In the genomic region with DNA sequence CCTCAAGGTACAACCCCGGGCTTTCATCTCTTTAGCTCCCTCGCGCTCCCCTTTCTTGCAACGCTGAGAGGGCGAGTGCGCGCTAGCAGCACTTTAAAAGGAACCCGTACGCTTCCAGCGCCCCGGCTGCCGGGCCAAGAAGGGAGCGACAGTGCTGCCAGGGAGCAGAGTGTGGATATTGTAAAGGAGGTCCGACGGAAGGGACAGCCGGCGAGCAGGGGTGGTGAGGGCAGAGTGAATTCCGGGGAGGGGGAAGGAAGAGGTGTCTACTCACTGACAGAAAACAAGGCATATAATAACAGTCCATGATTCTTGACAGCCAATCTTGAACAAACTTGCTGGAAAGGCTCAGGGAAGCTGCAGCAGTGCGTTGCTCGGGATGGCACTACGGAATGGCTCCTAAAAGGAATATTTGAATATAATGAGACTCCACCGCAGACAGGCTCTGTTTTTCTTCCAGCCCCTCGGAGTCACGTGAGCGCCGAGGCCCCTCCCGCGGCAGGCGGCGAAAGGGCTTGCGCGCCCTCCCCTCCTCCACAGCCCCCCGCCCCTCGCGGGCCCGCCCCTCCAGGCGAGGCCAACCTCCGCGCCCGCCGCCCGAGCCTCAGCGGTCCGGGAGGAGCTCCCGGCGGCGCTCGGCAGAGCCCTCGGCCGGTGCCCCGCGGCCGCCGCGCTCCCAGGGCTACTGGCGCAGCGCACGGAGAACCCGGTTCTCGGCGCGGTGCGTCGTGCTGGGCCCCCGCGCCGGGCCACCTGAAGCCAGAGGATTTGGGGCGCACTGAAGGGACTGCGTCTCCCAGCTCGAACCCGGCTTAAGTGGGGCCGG, we compare ENCODE assay signal across 1 cellular context.
A peak's percentile ranks its signal among the peaks of the same experiment; 100 is the strongest.
TF ChIP-seq lines count a peak whose summit lies in the region.

No MANE protein-coding gene starts in this region.

TF ChIP-seq in K562, 482 proteins besides CTCF, POLR2A, EP300 and RAD21 (continued from another document):
- TF ChIP-seq, protein P1, sequence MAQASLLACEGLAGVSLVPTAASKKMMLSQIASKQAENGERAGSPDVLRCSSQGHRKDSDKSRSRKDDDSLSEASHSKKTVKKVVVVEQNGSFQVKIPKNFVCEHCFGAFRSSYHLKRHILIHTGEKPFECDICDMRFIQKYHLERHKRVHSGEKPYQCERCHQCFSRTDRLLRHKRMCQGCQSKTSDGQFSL (CRISPR knock-in tag; IDR thresholded peaks at IDR 0.05) = no peak
- TF ChIP-seq, protein P1 (tag; IDR thresholded peaks at IDR 0.05) = no peak
- TF ChIP-seq SRSF9 (IDR thresholded peaks at IDR 0.05; ENCODE audit: borderline replicate concordance, low read depth, low read length) (no peak), MBD2 (IDR thresholded peaks at IDR 0.05; ENCODE audit: borderline replicate concordance, low read depth) (no peak), DACH1 (IDR thresholded peaks at IDR 0.05; ENCODE audit: partially characterized antibody) (no peak)
- TF ChIP-seq, protein P2, sequence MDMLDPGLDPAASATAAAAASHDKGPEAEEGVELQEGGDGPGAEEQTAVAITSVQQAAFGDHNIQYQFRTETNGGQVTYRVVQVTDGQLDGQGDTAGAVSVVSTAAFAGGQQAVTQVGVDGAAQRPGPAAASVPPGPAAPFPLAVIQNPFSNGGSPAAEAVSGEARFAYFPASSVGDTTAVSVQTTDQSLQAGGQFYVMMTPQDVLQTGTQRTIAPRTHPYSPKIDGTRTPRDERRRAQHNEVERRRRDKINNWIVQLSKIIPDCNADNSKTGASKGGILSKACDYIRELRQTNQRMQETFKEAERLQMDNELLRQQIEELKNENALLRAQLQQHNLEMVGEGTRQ (CRISPR knock-in tag; IDR thresholded peaks at IDR 0.05) = peak; percentile 40
- TF ChIP-seq, protein P3, sequence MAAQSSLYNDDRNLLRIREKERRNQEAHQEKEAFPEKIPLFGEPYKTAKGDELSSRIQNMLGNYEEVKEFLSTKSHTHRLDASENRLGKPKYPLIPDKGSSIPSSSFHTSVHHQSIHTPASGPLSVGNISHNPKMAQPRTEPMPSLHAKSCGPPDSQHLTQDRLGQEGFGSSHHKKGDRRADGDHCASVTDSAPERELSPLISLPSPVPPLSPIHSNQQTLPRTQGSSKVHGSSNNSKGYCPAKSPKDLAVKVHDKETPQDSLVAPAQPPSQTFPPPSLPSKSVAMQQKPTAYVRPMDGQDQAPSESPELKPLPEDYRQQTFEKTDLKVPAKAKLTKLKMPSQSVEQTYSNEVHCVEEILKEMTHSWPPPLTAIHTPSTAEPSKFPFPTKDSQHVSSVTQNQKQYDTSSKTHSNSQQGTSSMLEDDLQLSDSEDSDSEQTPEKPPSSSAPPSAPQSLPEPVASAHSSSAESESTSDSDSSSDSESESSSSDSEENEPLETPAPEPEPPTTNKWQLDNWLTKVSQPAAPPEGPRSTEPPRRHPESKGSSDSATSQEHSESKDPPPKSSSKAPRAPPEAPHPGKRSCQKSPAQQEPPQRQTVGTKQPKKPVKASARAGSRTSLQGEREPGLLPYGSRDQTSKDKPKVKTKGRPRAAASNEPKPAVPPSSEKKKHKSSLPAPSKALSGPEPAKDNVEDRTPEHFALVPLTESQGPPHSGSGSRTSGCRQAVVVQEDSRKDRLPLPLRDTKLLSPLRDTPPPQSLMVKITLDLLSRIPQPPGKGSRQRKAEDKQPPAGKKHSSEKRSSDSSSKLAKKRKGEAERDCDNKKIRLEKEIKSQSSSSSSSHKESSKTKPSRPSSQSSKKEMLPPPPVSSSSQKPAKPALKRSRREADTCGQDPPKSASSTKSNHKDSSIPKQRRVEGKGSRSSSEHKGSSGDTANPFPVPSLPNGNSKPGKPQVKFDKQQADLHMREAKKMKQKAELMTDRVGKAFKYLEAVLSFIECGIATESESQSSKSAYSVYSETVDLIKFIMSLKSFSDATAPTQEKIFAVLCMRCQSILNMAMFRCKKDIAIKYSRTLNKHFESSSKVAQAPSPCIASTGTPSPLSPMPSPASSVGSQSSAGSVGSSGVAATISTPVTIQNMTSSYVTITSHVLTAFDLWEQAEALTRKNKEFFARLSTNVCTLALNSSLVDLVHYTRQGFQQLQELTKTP (IDR thresholded peaks at IDR 0.05; ENCODE audit: low read depth in 1 of 2, partially characterized antibody in 2 of 2) = no peak
